Comparison of ENCODE assay signal across 9 cellular contexts in genomic region chr17:4604111-4604644, GRCh38. TPM values are rescaled to one million over a fixed set of nuclear protein-coding genes. Genes with fewer than 3 reads are reported as not detected.
A peak's percentile ranks its signal among the peaks of the same experiment; 100 is the strongest.
DNase-seq lines count a peak whose midpoint lies in the region; ATAC-seq and TF ChIP-seq lines count a peak whose summit lies in the region.
"Had no signal": no experiment of that assay in that cellular context is flagged by ENCODE, and none has a peak within 500 bp of the region (broad histone marks: within the 10 kb centered on the region; RNA-seq: fewer than 3 reads in every experiment).

No MANE protein-coding gene starts in this region.

- DNase-seq in NCI-H1092 treated with DMSO at 0.1 percent for 48 hours (lab: John Stamatoyannopoulos, UW) (peak; percentile 62), SJCRH30 (peak; percentile 81 to 89), spleen (peak; percentile 71), LoVo (ENCODE audit: low spot score) (no peak)
- DNase-seq in activated CD4-positive, alpha-beta T cell treated with anti-CD3 and anti-CD28 coated beads for 48 hours, result no peak

- H3K27ac ChIP-seq in SJCRH30, result no peak overlapping the region
- H3K27ac ChIP-seq in gastroesophageal sphincter, result peak overlapping the region in 3 of 4 donors; percentile 56 to 75 (median 64)
- peak overlapping the region in 2 of 8 donors; percentile 5 to 28 for H3K27ac ChIP-seq in spleen
- H3K27ac ChIP-seq: body of pancreas had no signal

- H3K4me1 ChIP-seq in SJCRH30 (peaks cover 13% of the 10 kb centered on the region; the same call in 1 of the 2 replicates), gastroesophageal sphincter (peaks cover 0 to 67% (median 23%) of the 10 kb centered on the region in 3 donors), spleen (peaks cover 0 to 44% (median 18%) of the 10 kb centered on the region in 6 donors)

- WGBS in gastroesophageal sphincter (ENCODE audit: low coverage in 1 of 2), 2 donors, result 12 to 48% methylated on average over 5 to 8 of the region's 18 CpGs
- 78 to 93% (median 81%) methylated on average over 15 to 18 of the region's 18 CpGs for WGBS in spleen, 5 donors

- H3K27me3 ChIP-seq in SJCRH30 (no peaks in the 10 kb centered on the region), gastroesophageal sphincter (peaks cover 13% of the 10 kb centered on the region), spleen (replicated peaks in 1 of 7) (peaks cover 0 to 23% (median 0%) of the 10 kb centered on the region in 7 donors)
- H3K27me3 ChIP-seq: body of pancreas had no signal

- TF ChIP-seq POLR2A in gastroesophageal sphincter (IDR thresholded peaks at IDR 0.05) (no peak), spleen (IDR thresholded peaks at IDR 0.05) (no peak)

- H3K9me3 ChIP-seq in SJCRH30 (replicated peaks) (no peaks in the 10 kb centered on the region), gastroesophageal sphincter (no peaks in the 10 kb centered on the region), spleen (no peaks in the 10 kb centered on the region)
- H3K9me3 ChIP-seq: body of pancreas had no signal

- no peak for ATAC-seq in gastroesophageal sphincter
- ATAC-seq in HG02759 (IDR thresholded peaks at IDR 0.05; ENCODE audit: unreplicated experiment), result no peak
- ATAC-seq: body of pancreas had no signal

- no peak for TF ChIP-seq EP300 in gastroesophageal sphincter (IDR thresholded peaks at IDR 0.05)

- H3K36me3 ChIP-seq in SJCRH30, result no peaks in the 10 kb centered on the region
- H3K36me3 ChIP-seq in gastroesophageal sphincter, result no peaks in the 10 kb centered on the region
- H3K36me3 ChIP-seq in spleen, result no peaks in the 10 kb centered on the region

- TF ChIP-seq CTCF in gastroesophageal sphincter (IDR thresholded peaks at IDR 0.05), result no peak
- TF ChIP-seq CTCF in spleen (IDR thresholded peaks at IDR 0.05 in 8 of 11, conservative IDR thresholded peaks at IDR 0.05 in 3 of 11), result no peak

- intact Hi-C loops in spleen (cut with DNase I; ENCODE audit: low total_unique reads), result no loop called here

- H3K4me3 ChIP-seq in SJCRH30 (no peak overlapping the region), gastroesophageal sphincter (no peak overlapping the region), spleen (no peak overlapping the region)
- H3K4me3 ChIP-seq: body of pancreas, lung had no signal

RNA-seq across cellular contexts. Expression of gene SMTNL2, which starts 19.8 kb away (rescaled TPM):
- total RNA-seq in SJCRH30 (2014; rRNA removed; shearing (Covaris generic)), result 0.23 TPM in 1 of 2 replicates, not detected in the other
- total RNA-seq in gastroesophageal sphincter (1 to 10 TPM; 2.0 to 5.2 (median 3.7) TPM), spleen (1 to 10 TPM in 2 of 7 donors, under 1 TPM in 5; 0.42 to 1.5 (median 0.97) TPM)
- polyA plus RNA-seq in spleen, result under 1 TPM; 0.22 to 0.67 (median 0.36) TPM

RNA-seq across cellular contexts. Expression of gene ALOX15, which starts 37.3 kb away (rescaled TPM):
- total RNA-seq in SJCRH30 (2014; rRNA removed; shearing (Covaris generic)), result 3.0 and 3.6 TPM in 2 replicates
- under 1 TPM in 1 of 4 donors, not detected in 3; 0.12 TPM for total RNA-seq in gastroesophageal sphincter
- total RNA-seq in spleen, result 1 to 10 TPM in 2 of 7 donors, under 1 TPM in 4, not detected in 1; 0.46 to 2.6 (median 0.88) TPM
- polyA plus RNA-seq in spleen, result under 1 TPM; 0.04 to 0.09 (median 0.06) TPM
- total RNA-seq: body of pancreas had no signal

RNA-seq across cellular contexts. Expression of gene GGT6, which starts 43.8 kb away (rescaled TPM):
- not detected in 2 replicates for total RNA-seq in SJCRH30 (2014; rRNA removed; shearing (Covaris generic))
- 1 to 10 TPM in 1 of 4 donors, under 1 TPM in 2, not detected in 1; 0.27 to 5.9 (median 0.47) TPM for total RNA-seq in gastroesophageal sphincter
- total RNA-seq in spleen, result under 1 TPM in 1 of 7 donors, not detected in 6; 0.42 TPM
- polyA plus RNA-seq in spleen, result under 1 TPM in 1 of 3 donors, not detected in 2; 0.03 TPM

RNA-seq across cellular contexts. Expression of gene MYBBP1A, which starts 49.0 kb away (rescaled TPM):
- total RNA-seq in SJCRH30 (2014; rRNA removed; shearing (Covaris generic)), result 37.0 and 40.3 TPM in 2 replicates
- total RNA-seq in gastroesophageal sphincter (10 to 100 TPM; 19.1 to 46.4 (median 40.9) TPM), spleen (10 to 100 TPM; 37.1 to 71.2 (median 54.4) TPM)
- polyA plus RNA-seq in spleen, result 10 to 100 TPM; 24.7 to 48.6 (median 35.5) TPM

Comparison
In these comparisons a context has a peak if more than half of its experiments do, and no peak if none do; other contexts are left out.
1. DNase-seq: peak in NCI-H1092 treated with DMSO at 0.1 percent for 48 hours (single experiment), SJCRH30 (2 of 2) and spleen (single experiment); none in activated CD4-positive, alpha-beta T cell treated with anti-CD3 and anti-CD28 coated beads for 48 hours (single experiment) and LoVo (single experiment).